Comparison of ENCODE assay signal across 8 cellular contexts in genomic region chr4:105145913-105146285, GRCh38. TPM values are rescaled to one million over a fixed set of nuclear protein-coding genes. Genes with fewer than 3 reads are reported as not detected.
A peak's percentile ranks its signal among the peaks of the same experiment; 100 is the strongest.
DNase-seq lines count a peak whose midpoint lies in the region; ATAC-seq, FAIRE-seq and TF ChIP-seq lines count a peak whose summit lies in the region.

No MANE protein-coding gene starts in this region.

- POLR2A ChIA-PET in GM12878 (lab: Charles Lee), result interaction anchor here (1.0 to 2.1 kb wide), 3 partner anchors 160 to 327 kb away, joined by 3 to 6 read pairs (median 4); no protein-coding TSS in a partner anchor

- H3K4me3 Mint-ChIP-seq in immature natural killer cell, result peak overlapping the region; percentile 92 to 99 (median 98)

- H3K9me3 Mint-ChIP-seq in immature natural killer cell, result no peaks in the 10 kb centered on the region

- intact Hi-C loops in GM12878 (cut with micrococcal nuclease; ENCODE audit: unreplicated experiment), result loop anchor here (1.0 to 10.0 kb wide), 10 partner anchors 49 to 1081 kb away; partner anchors contain the start of gene CXXC4

- no peak for TF ChIP-seq RAD21 in GM12878 (IDR thresholded peaks at IDR 0.05; ENCODE audit: insufficient read depth, low read depth, low read length)

- no peak for FAIRE-seq in GM12878 (lab: Jason Lieb, UNC)

- H3K27me3 Mint-ChIP-seq in immature natural killer cell (ENCODE audit: low read depth in 3 of 3), result peaks cover 2 to 7% (median 2%) of the 10 kb centered on the region in 3 donors

- H3K4me3 ChIP-seq in GM12878, result peak overlapping the region; percentile 99

- H3K27me3 ChIP-seq in GM12878 (replicated peaks in 1 of 2; ENCODE audit: control insufficient read depth in 2 of 2, insufficient read depth in 2 of 2, low read length in 1 of 2), result no peaks in the 10 kb centered on the region

- in situ Hi-C loops in GM12878 (cut with MboI), result no loop called here

- no peaks in the 10 kb centered on the region for H3K4me1 ChIP-seq in GM12878 (ENCODE audit: control insufficient read depth, insufficient read depth, low read length)

- H3K27ac ChIP-seq in GM12878 (ENCODE audit: control insufficient read depth, insufficient read depth), result peak overlapping the region; percentile 96

- H2AFZ ChIP-seq in GM12878 (ENCODE audit: control insufficient read depth, low read depth, low read length), result peak overlapping the region; percentile 62

- no peak for TF ChIP-seq EP300 in GM12878 (IDR thresholded peaks at IDR 0.05; ENCODE audit: borderline replicate concordance in 1 of 2, control insufficient read depth in 1 of 2, low read depth in 2 of 2, low read length in 2 of 2)

- no peak for TF ChIP-seq CTCF in GM12878 (IDR thresholded peaks at IDR 0.05 in 2 of 3, conservative IDR thresholded peaks at IDR 0.05 in 1 of 3; ENCODE audit: control insufficient read depth in 2 of 3, extremely low read depth in 1 of 3, insufficient read depth in 1 of 3, low read depth in 3 of 3, low read length in 3 of 3)

- WGBS in GM12878 (ENCODE audit: insufficient coverage, insufficient replicate concordance, low lambda C conversion rate, missing lambda C conversion rate), result 0% methylated on average over 24 of the region's 25 CpGs

- CTCF ChIA-PET in GM12878 (lab: Yijun Ruan, JAX), result interaction anchor here (1.1 to 2.1 kb wide), 3 partner anchors 46 to 327 kb away, joined by 3 to 11 read pairs (median 8); partner anchors contain the start of gene PPA2

- H4K20me1 ChIP-seq in GM12878 (ENCODE audit: control insufficient read depth, insufficient read depth), result no peaks in the 10 kb centered on the region

- TF ChIP-seq POLR2A in GM12878 (IDR thresholded peaks at IDR 0.05; ENCODE audit: low read depth, low read length), result peak; percentile 12; the same call in 1 of the 2 replicates

- H3K4me1 Mint-ChIP-seq in immature natural killer cell, result peaks cover 41 to 48% of the 10 kb centered on the region in 2 donors

- peaks cover 0 to 5% of the 10 kb centered on the region in 2 experiments; a peak in 1 of 4 replicates for H3K36me3 ChIP-seq in GM12878 (ENCODE audit: control insufficient read depth in 2 of 2, insufficient read depth in 2 of 2, low read length in 1 of 2)

- peaks cover 62% of the 10 kb centered on the region for H3K79me2 ChIP-seq in GM12878 (ENCODE audit: control insufficient read depth, insufficient read depth, low read length)

- H3K4me2 ChIP-seq in GM12878 (ENCODE audit: control insufficient read depth, insufficient read depth), result peak overlapping the region; percentile 58

- RAD21 ChIA-PET in GM12878 (lab: Charles Lee; ENCODE audit: unreplicated experiment), result interaction anchor here (1.0 to 1.8 kb wide), 4 partner anchors 159 to 331 kb away, joined by 3 to 8 read pairs (median 6); no protein-coding TSS in a partner anchor

- SMC1A ChIA-PET in GM12878 (lab: Charles Lee; ENCODE audit: uncharacterized antibody, unreplicated experiment), result interaction anchor here (1.4 to 2.2 kb wide), 3 partner anchors 16 to 569 kb away, joined by 5 to 8 read pairs (median 6); no protein-coding TSS in a partner anchor

- H3K9me3 ChIP-seq in GM12878 (replicated peaks; ENCODE audit: control insufficient read depth, insufficient read depth, low read length), result no peaks in the 10 kb centered on the region

- H3K27ac Mint-ChIP-seq in immature natural killer cell, result peak overlapping the region; percentile 85 to 95 (median 90)

- BruUV-seq in GM12878 (replicated peaks; lab: Mats Ljungman, UMichigan), result no TSS peak

- peak overlapping the region; percentile 84 for H3K9ac ChIP-seq in GM12878 (ENCODE audit: control insufficient read depth, insufficient read depth, low read length)

- DNase-seq in SK-N-DZ (ENCODE audit: low spot score) (peak; percentile 8), GM12878 (ENCODE audit: low read depth, low spot score) (no peak), immature natural killer cell (peak in 2 of 3 donors; percentile 44 to 45), GDM1 (lab: John Stamatoyannopoulos, UW) (no peak), SKM-1 treated with dmso at 0.1 percent for 144 hours (lab: John Stamatoyannopoulos, UW; ENCODE audit: unreplicated experiment) (no peak)
- peak in 2 of 3 experiments; percentile 16 to 37 for DNase-seq in stimulated activated CD4-positive, alpha-beta T cell treated with anti-CD3 and anti-CD28 coated beads, TNF-alpha, amount 100 ng/mL, for 24 hours (ENCODE audit: low read depth in 3 of 3)

- peak; percentile 25 for ATAC-seq in GM18867 (IDR thresholded peaks at IDR 0.05; ENCODE audit: unreplicated experiment)
- ATAC-seq in HG02852 (IDR thresholded peaks at IDR 0.05; ENCODE audit: unreplicated experiment), result peak; percentile 18
- ATAC-seq in GM12878, result peak; percentile 27

- no peaks in the 10 kb centered on the region for H3K36me3 Mint-ChIP-seq in immature natural killer cell

TF ChIP-seq in GM12878, 131 proteins besides CTCF, POLR2A, EP300 and RAD21 (continues in another document):
- TF ChIP-seq MEF2B (IDR thresholded peaks at IDR 0.05; ENCODE audit: partially characterized antibody, poor library complexity, severe bottlenecking) (peak; percentile 43), IRF4 (IDR thresholded peaks at IDR 0.05; ENCODE audit: low read depth, low read length) (0 out of 2 replicates have a peak, but pooled peaks have one; percentile 1), BHLHE40 (IDR thresholded peaks at IDR 0.05; ENCODE audit: borderline replicate concordance in 1 of 2, low read depth in 2 of 2, low read length in 1 of 2) (peak; percentile 91 to 94), KAT2A (conservative IDR thresholded peaks at IDR 0.05; ENCODE audit: control insufficient read depth, low read depth, low read length) (no peak), E2F4 (IDR thresholded peaks at IDR 0.05; ENCODE audit: low read depth, low read length) (no peak), NBN (IDR thresholded peaks at IDR 0.05) (peak; percentile 63; the same call in 1 of the 2 replicates), ZBTB33 (IDR thresholded peaks at IDR 0.05) (no peak), KLF5 (IDR thresholded peaks at IDR 0.05; ENCODE audit: partially characterized antibody) (no peak), POLR2AphosphoS5 (IDR thresholded peaks at IDR 0.05; ENCODE audit: low read length) (peak; percentile 35; the same call in 1 of the 2 replicates), CHD4 (IDR thresholded peaks at IDR 0.05) (no peak), HDGF (IDR thresholded peaks at IDR 0.05) (peak; percentile 51; the same call in 1 of the 2 replicates), SP1 (IDR thresholded peaks at IDR 0.05; ENCODE audit: low read depth, low read length) (peak; percentile 18), EGR1 (IDR thresholded peaks at IDR 0.05; ENCODE audit: borderline replicate concordance in 1 of 2, low read depth in 2 of 2, low read length in 2 of 2) (peak in 1 of 2 experiments; percentile 91; a peak in 2 of 3 replicates), CBFB (IDR thresholded peaks at IDR 0.05; ENCODE audit: low read depth) (0 out of 2 replicates have a peak, but pooled peaks have one; percentile 28), RUNX3 (IDR thresholded peaks at IDR 0.05; ENCODE audit: low read length) (0 out of 2 replicates have a peak, but pooled peaks have one; percentile 12), POLR2AphosphoS2 (IDR thresholded peaks at IDR 0.05; ENCODE audit: low read depth, low read length) (0 out of 2 replicates have a peak, but pooled peaks have one; percentile 15)

RNA-seq across cellular contexts. Expression of gene TET2, which starts 0.8 kb away (rescaled TPM):
- 5.3 and 5.9 TPM in 2 replicates for polyA plus RNA-seq in SK-N-DZ (2014; cell fraction: cytosol; rRNA removed)
- 6.8 and 8.5 TPM in 2 replicates for polyA plus RNA-seq in SK-N-DZ (2014; cell fraction: nucleus; rRNA removed)
- total RNA-seq in GM12878 (2013; cell fraction: nucleolus; rRNA removed), result 303 and 314 TPM in 2 replicates
- 39.5 and 50.8 TPM in 2 replicates for total RNA-seq in GM12878 (2014; rRNA removed)
- total RNA-seq in GM12878 (2014; rRNA removed; fragmentation: Illumina TruSeq; extraction: Trizol), result 49.0 TPM in 2 replicates
- total RNA-seq in GM12878 (2021), result 42.9 and 44.4 TPM in 2 replicates
- polyA plus RNA-seq in GM12878 (2011; ENCODE audit: low read depth), result 6.6 TPM
- 21.1 and 23.4 TPM in 2 replicates for polyA plus RNA-seq in GM12878 (2011; rRNA removed)
- 9.7 and 10.7 TPM in 2 replicates for polyA plus RNA-seq in GM12878 (2011; cell fraction: cytosol; rRNA removed)
- 27.5 and 39.0 TPM in 2 replicates for polyA plus RNA-seq in GM12878 (2011; cell fraction: nucleus; rRNA removed)
- polyA plus RNA-seq in GM12878 (2012), result 10.1 and 13.3 TPM in 2 replicates
- polyA plus RNA-seq in GM12878 (2014; fragmentation: Illumina TruSeq; extraction: Trizol), result 25.7 and 29.4 TPM in 2 replicates
- 1 to 10 TPM; 3.7 to 6.6 TPM for polyA plus RNA-seq in GM12878 (2014; fragmentation: Nextera tagmentation; extraction: Ambion mirVana)
- 16.0 and 18.5 TPM in 2 replicates for polyA plus RNA-seq in GM12878 (2014; rRNA removed)
- 10 to 100 TPM; 29.3 to 29.7 TPM for polyA plus RNA-seq in GM12878 (2016; fragmentation: Nextera tagmentation; extraction: Ambion mirVana)
- 108 and 145 TPM in 2 replicates for polyA minus RNA-seq in GM12878 (2011; rRNA and poly(A)+ RNA removed)
- polyA minus RNA-seq in GM12878 (2011; cell fraction: cytosol; rRNA and poly(A)+ RNA removed), result 17.4 and 17.9 TPM in 2 replicates
- polyA minus RNA-seq in GM12878 (2011; cell fraction: nucleus; rRNA and poly(A)+ RNA removed), result 140 and 183 TPM in 2 replicates
- 10 to 100 TPM; 12.3 to 36.2 (median 15.9) TPM for polyA plus RNA-seq in immature natural killer cell

Comparison
In these comparisons a context has a peak if more than half of its experiments do, and no peak if none do; other contexts are left out.
1. DNase-seq: peak in SK-N-DZ (single experiment), immature natural killer cell (2 of 3) and stimulated activated CD4-positive, alpha-beta T cell treated with anti-CD3 and anti-CD28 coated beads, TNF-alpha, amount 100 ng/mL, for 24 hours (2 of 3); none in GM12878 (single experiment), GDM1 (single experiment) and SKM-1 treated with dmso at 0.1 percent for 144 hours (single experiment).
2. Peak in every context shown above with its lines, with median percentiles within 50 percentile points of each other: ATAC-seq.